In genomic region chr12:102917026-102917787, GRCh38 we compare ENCODE assay signal across 8 cellular contexts. TPM values are rescaled to one million over a fixed set of nuclear protein-coding genes. Genes with fewer than 3 reads are reported as not detected.
DNase-seq lines count a peak whose midpoint lies in the region; ATAC-seq, FAIRE-seq and TF ChIP-seq lines count a peak whose summit lies in the region.

TSS of gene PAH (minus strand) at chr12:102917244. CDS start at chr12:102917130, 114 bp downstream.

- H3K27me3 ChIP-seq in HepG2 (ENCODE audit: control insufficient read depth in 1 of 2, insufficient read depth in 2 of 2, low read length in 2 of 2): no peaks in the 10 kb centered on the region; a peak in 1 of 5 replicates

- H4K20me1 ChIP-seq in HepG2 (ENCODE audit: insufficient read depth, low read length): no peaks in the 10 kb centered on the region

- peak; percentile 42 for ATAC-seq in activated CD4-positive, alpha-beta T cell treated with anti-CD3 and anti-CD28 coated beads for 36 hours
- peak; percentile 71 for ATAC-seq in HG03432 (IDR thresholded peaks at IDR 0.05; ENCODE audit: unreplicated experiment)
- peak; percentile 95 for ATAC-seq in HepG2

- peak within 1 kb of the TSS; percentile 92 for H3K27ac ChIP-seq in HepG2 (ENCODE audit: extremely low read length, insufficient read depth, low read length)

- peak within 1 kb of the TSS; percentile 91 for H3K9ac ChIP-seq in HepG2 (ENCODE audit: insufficient read depth, low read depth, low read length)

- intact Hi-C loops in activated CD4-positive, alpha-beta T cell treated with anti-CD3 and anti-CD28 coated beads for 36 hours (cut with DNase I, micrococcal nuclease): no loop called here
- intact Hi-C loops in HepG2 (cut with micrococcal nuclease; ENCODE audit: unreplicated experiment): loop anchor here (1.0 to 2.0 kb wide), 2 partner anchors 18 to 34 kb away; no protein-coding TSS in a partner anchor

- TF ChIP-seq RAD21 in HepG2 (CRISPR knock-in tag; IDR thresholded peaks at IDR 0.05): no peak

- no peaks in the 10 kb centered on the region for H3K36me3 Mint-ChIP-seq in activated CD4-positive, alpha-beta T cell treated with anti-CD3 and anti-CD28 coated beads for 36 hours (ENCODE audit: low read depth)
- H3K36me3 Mint-ChIP-seq in osteocyte (ENCODE audit: unreplicated experiment): no peaks in the 10 kb centered on the region

- BruUV-seq in HepG2 (replicated peaks; lab: Mats Ljungman, UMichigan): no TSS peak

- H3K4me1 Mint-ChIP-seq in activated CD4-positive, alpha-beta T cell treated with anti-CD3 and anti-CD28 coated beads for 36 hours: peaks cover 6% of the 10 kb centered on the region
- H3K4me1 Mint-ChIP-seq in osteocyte (ENCODE audit: unreplicated experiment): no peaks in the 10 kb centered on the region

- TF ChIP-seq EP300 in HepG2 (IDR thresholded peaks at IDR 0.05; ENCODE audit: low read depth in 2 of 2, low read length in 2 of 2): peak in 1 of 2 experiments; percentile 59; a peak in 2 of 4 replicates
- no peak for TF ChIP-seq EP300 in HepG2 (CRISPR knock-in tag; IDR thresholded peaks at IDR 0.05; ENCODE audit: borderline replicate concordance)

- H3K4me2 ChIP-seq in HepG2 (ENCODE audit: low read depth, low read length): peak within 1 kb of the TSS; percentile 90

- no peaks in the 10 kb centered on the region for H3K9me3 Mint-ChIP-seq in activated CD4-positive, alpha-beta T cell treated with anti-CD3 and anti-CD28 coated beads for 36 hours (ENCODE audit: low read depth)
- no peaks in the 10 kb centered on the region for H3K9me3 Mint-ChIP-seq in osteocyte (ENCODE audit: unreplicated experiment)

- H3K4me1 ChIP-seq in HepG2 (ENCODE audit: insufficient read depth, low read length): peaks cover 83% of the 10 kb centered on the region

- POLR2A ChIA-PET in activated CD4-positive, alpha-beta T cell treated with anti-CD3 and anti-CD28 coated beads for 36 hours (lab: Charles Lee): no interaction called here
- POLR2A ChIA-PET in HepG2 (lab: Yijun Ruan, JAX): interaction anchor here (0.7 to 5.9 kb wide), 11 partner anchors 8 to 38 kb away, joined by 3 to 83 read pairs (median 7); no protein-coding TSS in a partner anchor

- no peak within 1 kb of the TSS for H3K27ac Mint-ChIP-seq in activated CD4-positive, alpha-beta T cell treated with anti-CD3 and anti-CD28 coated beads for 36 hours
- H3K27ac Mint-ChIP-seq in osteocyte (ENCODE audit: unreplicated experiment): no peak within 1 kb of the TSS

- H3K9me3 ChIP-seq in HepG2 (ENCODE audit: low read length): no peaks in the 10 kb centered on the region

- DNase-seq in activated CD4-positive, alpha-beta T cell treated with anti-CD3 and anti-CD28 coated beads for 36 hours: peak; percentile 25
- no peak for DNase-seq in activated CD4-positive, alpha-beta T cell treated with anti-CD3 and anti-CD28 coated beads for 1 hour
- peak; percentile 26 to 29 for DNase-seq in activated T-cell treated with anti-CD3 and anti-CD28 coated beads, Interleukin-2, amount 50 U/mL, for 48 hours
- DNase-seq in HepG2 (ENCODE audit: low spot score) (peak; percentile 91), osteocyte (ENCODE audit: extremely low spot score, unreplicated experiment) (no peak), NCI-H2081 (lab: John Stamatoyannopoulos, UW) (no peak), NCI-H1417 (lab: John Stamatoyannopoulos, UW) (no peak)

- in situ Hi-C loops in HepG2 (cut with HindIII; ENCODE audit: extremely low pct_ligation_motif_present, low pct_unique_long_range_greater_than_20kb): loop anchor here (5.0 kb wide), 1 partner anchor 35 kb away; no protein-coding TSS in a partner anchor

- TF ChIP-seq CTCF in HepG2 (CRISPR knock-in tag; IDR thresholded peaks at IDR 0.05): peak; percentile 32
- no peak for TF ChIP-seq CTCF in osteocyte (IDR thresholded peaks at IDR 0.05)

- peak; percentile 89 for FAIRE-seq in HepG2 (lab: Jason Lieb, UNC)

- H3K4me3 Mint-ChIP-seq in activated CD4-positive, alpha-beta T cell treated with anti-CD3 and anti-CD28 coated beads for 36 hours: peak within 1 kb of the TSS; percentile 50
- H3K4me3 Mint-ChIP-seq in osteocyte (ENCODE audit: unreplicated experiment): no peak within 1 kb of the TSS

- H3K36me3 ChIP-seq in HepG2 (replicated peaks in 1 of 2; ENCODE audit: control insufficient read depth in 1 of 2, insufficient read depth in 2 of 2, low read length in 2 of 2): peaks cover 0 to 2% of the 10 kb centered on the region in 2 experiments; a peak in 3 of 5 replicates

- CTCF ChIA-PET in activated CD4-positive, alpha-beta T cell treated with anti-CD3 and anti-CD28 coated beads for 36 hours (lab: Charles Lee): interaction anchor here (0.7 kb wide), 1 partner anchor 803 kb away, joined by 4 read pairs; no protein-coding TSS in a partner anchor
- CTCF ChIA-PET in HepG2 (lab: Yijun Ruan, JAX; ENCODE audit: low intra/inter-chr PET ratio, low total read pairs): no interaction called here

- H3K4me3 ChIP-seq in HepG2 (replicated peaks in 1 of 3; ENCODE audit: insufficient read depth in 1 of 3, low read depth in 2 of 3, low read length in 3 of 3): peak within 1 kb of the TSS; percentile 67 to 83 (median 74)

- H2AFZ ChIP-seq in HepG2 (ENCODE audit: low read length): peak within 1 kb of the TSS; percentile 25

- WGBS in HepG2 (ENCODE audit: low lambda C conversion rate): 3% methylated on average over 24 of the region's 30 CpGs

- H3K79me2 ChIP-seq in HepG2 (ENCODE audit: insufficient read depth, low read length): peaks cover 58% of the 10 kb centered on the region

- H3K27me3 Mint-ChIP-seq in activated CD4-positive, alpha-beta T cell treated with anti-CD3 and anti-CD28 coated beads for 36 hours: peaks cover 13% of the 10 kb centered on the region
- no peaks in the 10 kb centered on the region for H3K27me3 Mint-ChIP-seq in osteocyte (ENCODE audit: unreplicated experiment)

- peak; percentile 85 to 88 for TF ChIP-seq POLR2A in HepG2 (IDR thresholded peaks at IDR 0.05; ENCODE audit: insufficient read depth in 1 of 2, low read depth in 2 of 2, low read length in 2 of 2)

TF ChIP-seq in HepG2, 621 proteins besides CTCF, POLR2A, EP300 and RAD21 (continues in another document):
- TF ChIP-seq ZNF674 (CRISPR knock-in tag; IDR thresholded peaks at IDR 0.05; ENCODE audit: low read depth) (no peak), HNRNPLL (IDR thresholded peaks at IDR 0.05; ENCODE audit: low read depth, low read length, poor library complexity, severe bottlenecking) (peak; percentile 89), HMG20A (CRISPR knock-in tag; IDR thresholded peaks at IDR 0.05; ENCODE audit: borderline replicate concordance) (no peak; the same call in 1 of the 2 replicates), KDM5B (CRISPR knock-in tag; IDR thresholded peaks at IDR 0.05; ENCODE audit: borderline replicate concordance) (peak; percentile 74; the same call in 1 of the 2 replicates), TMF1 (CRISPR knock-in tag; IDR thresholded peaks at IDR 0.05; ENCODE audit: low read depth) (0 out of 2 replicates have a peak, but pooled peaks have one; percentile 55), HOMEZ (CRISPR knock-in tag; IDR thresholded peaks at IDR 0.05; ENCODE audit: low read depth) (no peak), GMEB2 (CRISPR knock-in tag; IDR thresholded peaks at IDR 0.05; ENCODE audit: low read depth) (no peak)

RNA-seq across cellular contexts. Expression of gene PAH, which starts in this region (rescaled TPM):
- total RNA-seq in activated CD4-positive, alpha-beta T cell treated with anti-CD3 and anti-CD28 coated beads for 36 hours: not detected
- 451 and 537 TPM in 2 replicates for total RNA-seq in HepG2 (2016; rRNA removed; fragmentation: Illumina TruSeq; extraction: Trizol)
- 45.5 and 48.1 TPM in 2 replicates for total RNA-seq in HepG2 (2016; cell fraction: cytosol; rRNA removed; fragmentation: Illumina TruSeq; extraction: Trizol; ENCODE audit: low read depth)
- 427 and 542 TPM in 2 replicates for total RNA-seq in HepG2 (2016; cell fraction: insoluble cytoplasmic fraction; rRNA removed; fragmentation: Illumina TruSeq; extraction: Trizol)
- total RNA-seq in HepG2 (2016; cell fraction: membrane; rRNA removed; fragmentation: Illumina TruSeq; extraction: Trizol): 112 and 115 TPM in 2 replicates
- total RNA-seq in HepG2 (2016; cell fraction: nucleus; rRNA removed; fragmentation: Illumina TruSeq; extraction: Trizol): 530 and 572 TPM in 2 replicates
- polyA plus RNA-seq in HepG2 (2011; rRNA removed): 163 and 192 TPM in 2 replicates
- polyA plus RNA-seq in HepG2 (2011; cell fraction: cytosol; rRNA removed): 79.5 and 104 TPM in 2 replicates
- polyA plus RNA-seq in HepG2 (2011; cell fraction: nucleus; rRNA removed): 720 and 747 TPM in 2 replicates
- 261 and 346 TPM in 2 replicates for polyA plus RNA-seq in HepG2 (2012)
- 29.3 and 34.8 TPM in 2 replicates for polyA plus RNA-seq in HepG2 (2016; cell fraction: cytosol; fragmentation: Illumina TruSeq; extraction: Trizol; ENCODE audit: low read depth)
- 690 and 696 TPM in 2 replicates for polyA plus RNA-seq in HepG2 (2016; cell fraction: insoluble cytoplasmic fraction; fragmentation: Illumina TruSeq; extraction: Trizol; ENCODE audit: low read depth)
- polyA plus RNA-seq in HepG2 (2016; cell fraction: membrane; fragmentation: Illumina TruSeq; extraction: Trizol; ENCODE audit: low read depth): 72.7 and 81.5 TPM in 2 replicates
- polyA plus RNA-seq in HepG2 (2016; cell fraction: nucleus; fragmentation: Illumina TruSeq; extraction: Trizol; ENCODE audit: insufficient read depth, low read depth): 819 and 859 TPM in 2 replicates
- polyA minus RNA-seq in HepG2 (2011; rRNA and poly(A)+ RNA removed; ENCODE audit: low replicate concordance): 92.0 TPM in 1 of 2 replicates, not detected in the other
- polyA minus RNA-seq in HepG2 (2011; cell fraction: cytosol; rRNA and poly(A)+ RNA removed): 67.0 and 67.1 TPM in 2 replicates
- 280 and 289 TPM in 2 replicates for polyA minus RNA-seq in HepG2 (2011; cell fraction: nucleus; rRNA and poly(A)+ RNA removed)
- not detected in 2 replicates for total RNA-seq in osteocyte

Comparison
In these comparisons a context has a peak if more than half of its experiments do, and no peak if none do; other contexts are left out.
1. RNA of gene PAH (total RNA-seq): 45.5 to 572 TPM in HepG2; not detected in activated CD4-positive, alpha-beta T cell treated with anti-CD3 and anti-CD28 coated beads for 36 hours and not detected in osteocyte; every median in the first group is over 10 times any median in the second.
2. Peak in DNase-seq and ATAC-seq in activated CD4-positive, alpha-beta T cell treated with anti-CD3 and anti-CD28 coated beads for 36 hours; RNA of the gene not detected or under 1 TPM.
3. ATAC-seq: peak in every context shown above with its lines; median percentile 95 in HepG2; 71 in HG03432; 42 in activated CD4-positive, alpha-beta T cell treated with anti-CD3 and anti-CD28 coated beads for 36 hours.
4. DNase-seq: peak in activated T-cell treated with anti-CD3 and anti-CD28 coated beads, Interleukin-2, amount 50 U/mL, for 48 hours (2 of 2) and HepG2 (single experiment); none in activated CD4-positive, alpha-beta T cell treated with anti-CD3 and anti-CD28 coated beads for 1 hour (single experiment), osteocyte (single experiment), NCI-H2081 (0 of 2) and NCI-H1417 (0 of 3).